14 cellular contexts compared by ENCODE assay signal in the genomic region with DNA sequence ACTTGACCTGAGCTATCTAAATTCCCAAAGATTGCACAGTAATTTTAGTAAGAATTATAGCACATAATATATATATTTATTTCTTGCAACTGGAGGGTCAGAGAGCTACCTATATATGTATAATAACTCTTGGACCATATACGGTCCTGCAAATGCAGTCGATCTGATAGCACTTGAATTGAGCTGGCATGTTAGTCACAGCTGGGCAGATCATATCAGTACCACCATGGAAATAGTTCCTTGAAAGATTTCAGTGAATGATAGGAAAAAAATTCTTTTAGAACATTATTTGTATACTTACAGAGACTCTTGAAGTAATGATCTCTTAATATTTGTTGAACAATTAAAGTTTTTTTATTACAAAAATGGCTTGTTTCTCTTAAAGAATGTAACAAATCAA.
"Had no signal": no experiment of that assay in that cellular context is flagged by ENCODE, and none has a peak within 500 bp of the region (broad histone marks: within the 10 kb centered on the region; RNA-seq: fewer than 3 reads in every experiment).

No MANE protein-coding gene starts in this region.

- H3K27ac ChIP-seq: esophagus muscularis mucosa, lower lobe of right lung, skin epidermis, stomach, transverse colon had no signal

- H3K9me3 ChIP-seq: esophagus muscularis mucosa, lower lobe of right lung, stomach, thoracic aorta, transverse colon had no signal

- H3K4me3 ChIP-seq: esophagus muscularis mucosa, lower lobe of right lung, skin epidermis, stomach, transverse colon had no signal

- DNase-seq: effector memory CD4-positive, alpha-beta T cell; hippocampal formation; lower lobe of right lung; natural killer cell; stimulated activated CD4-positive, alpha-beta T cell treated with anti-CD3 and anti-CD28 coated beads, Interleukin-12 subunit alpha, Interleukin-12 subunit beta, amount 100 ng/mL, for 4 hours; stimulated activated naive CD4-positive, alpha-beta T cell; stomach; substantia nigra; transverse colon had no signal

- H3K36me3 ChIP-seq: thoracic aorta had no signal

- H3K27me3 ChIP-seq: esophagus muscularis mucosa, stomach, transverse colon had no signal

- H3K4me1 ChIP-seq: lower lobe of right lung had no signal

- ATAC-seq: left lobe of liver, lower lobe of right lung, natural killer cell, sciatic nerve had no signal
